Comparison of ENCODE assay signal across 1 cellular context in the genomic region with DNA sequence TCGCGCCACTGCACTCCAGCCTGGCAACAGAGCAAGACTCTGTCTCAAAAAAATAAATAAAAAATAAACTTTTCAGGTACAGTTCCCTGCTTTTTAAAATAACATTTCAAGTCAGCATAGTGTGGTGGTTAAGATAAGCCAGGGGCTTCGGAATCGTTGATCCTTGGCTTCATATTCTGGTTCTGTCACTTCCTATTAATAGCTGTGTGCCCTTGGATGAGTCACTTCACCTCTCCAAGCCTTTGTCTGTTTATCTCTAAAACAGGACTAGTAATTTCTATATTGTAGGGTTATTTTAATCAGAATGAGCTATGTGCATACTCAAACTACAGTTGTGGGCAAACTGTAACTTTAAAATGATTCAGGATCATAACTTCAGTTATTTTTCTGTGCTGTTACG.
TF ChIP-seq lines count a peak whose summit lies in the region.

No MANE protein-coding gene starts in this region.

TF ChIP-seq in K562, 482 proteins besides CTCF, POLR2A, EP300 and RAD21 (continued from another document):
- TF ChIP-seq, protein P1, sequence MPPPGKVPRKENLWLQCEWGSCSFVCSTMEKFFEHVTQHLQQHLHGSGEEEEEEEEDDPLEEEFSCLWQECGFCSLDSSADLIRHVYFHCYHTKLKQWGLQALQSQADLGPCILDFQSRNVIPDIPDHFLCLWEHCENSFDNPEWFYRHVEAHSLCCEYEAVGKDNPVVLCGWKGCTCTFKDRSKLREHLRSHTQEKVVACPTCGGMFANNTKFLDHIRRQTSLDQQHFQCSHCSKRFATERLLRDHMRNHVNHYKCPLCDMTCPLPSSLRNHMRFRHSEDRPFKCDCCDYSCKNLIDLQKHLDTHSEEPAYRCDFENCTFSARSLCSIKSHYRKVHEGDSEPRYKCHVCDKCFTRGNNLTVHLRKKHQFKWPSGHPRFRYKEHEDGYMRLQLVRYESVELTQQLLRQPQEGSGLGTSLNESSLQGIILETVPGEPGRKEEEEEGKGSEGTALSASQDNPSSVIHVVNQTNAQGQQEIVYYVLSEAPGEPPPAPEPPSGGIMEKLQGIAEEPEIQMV (tag; conservative IDR thresholded peaks at IDR 0.05; ENCODE audit: low read depth): no peak
- TF ChIP-seq TAF7 (tag; IDR thresholded peaks at IDR 0.05) (no peak), ZNF282 (CRISPR knock-in tag; IDR thresholded peaks at IDR 0.05) (no peak), ZFP1 (CRISPR knock-in tag; IDR thresholded peaks at IDR 0.05) (no peak), MYNN (IDR thresholded peaks at IDR 0.05) (no peak), MYNN (CRISPR knock-in tag; IDR thresholded peaks at IDR 0.05) (no peak), RBM15 (IDR thresholded peaks at IDR 0.05; ENCODE audit: insufficient read depth, low read length) (no peak), FOXA3 (CRISPR knock-in tag; conservative IDR thresholded peaks at IDR 0.05 in 1 of 2, IDR thresholded peaks at IDR 0.05 in 1 of 2) (no peak), ZNF76 (CRISPR knock-in tag; IDR thresholded peaks at IDR 0.05; ENCODE audit: borderline replicate concordance) (no peak), ZNF197 (CRISPR knock-in tag; IDR thresholded peaks at IDR 0.05; ENCODE audit: low read depth) (no peak), CTBP1 (IDR thresholded peaks at IDR 0.05; ENCODE audit: borderline replicate concordance) (no peak), NR2F6 (CRISPR knock-in tag; IDR thresholded peaks at IDR 0.05) (no peak), ZNF134 (CRISPR knock-in tag; conservative IDR thresholded peaks at IDR 0.05) (no peak), ETS2 (tag; IDR thresholded peaks at IDR 0.05; ENCODE audit: borderline replicate concordance, poor library complexity, severe bottlenecking) (no peak), RBM25 (IDR thresholded peaks at IDR 0.05; ENCODE audit: low read depth, low read length, severe bottlenecking) (no peak), ZNF644 (tag; IDR thresholded peaks at IDR 0.05; ENCODE audit: low read depth) (no peak), SPI1 (IDR thresholded peaks at IDR 0.05; ENCODE audit: borderline replicate concordance, low read depth, low read length) (peak; percentile 64; the same call in 1 of the 2 replicates), TRIM24 (IDR thresholded peaks at IDR 0.05) (0 out of 4 replicates have a peak, but pooled peaks of 1 of the 2 experiments have one; percentile 8), CBFA2T3 (IDR thresholded peaks at IDR 0.05) (peak; percentile 77), ZFX (CRISPR knock-in tag; IDR thresholded peaks at IDR 0.05) (no peak), BCOR (IDR thresholded peaks at IDR 0.05) (no peak; the same call in 1 of the 2 replicates), KAT8 (IDR thresholded peaks at IDR 0.05; ENCODE audit: low read depth) (no peak), ARID1B (IDR thresholded peaks at IDR 0.05) (peak; percentile 84), ZKSCAN8 (CRISPR knock-in tag; IDR thresholded peaks at IDR 0.05) (no peak), PHB (CRISPR knock-in tag; IDR thresholded peaks at IDR 0.05) (no peak), MEF2A (IDR thresholded peaks at IDR 0.05; ENCODE audit: control insufficient read depth, low read depth, low read length) (peak; percentile 97), MTF1 (CRISPR knock-in tag; IDR thresholded peaks at IDR 0.05; ENCODE audit: borderline replicate concordance) (no peak), POLR2AphosphoS2 (IDR thresholded peaks at IDR 0.05; ENCODE audit: low read length) (no peak), MTA2 (IDR thresholded peaks at IDR 0.05; ENCODE audit: low read depth) (peak; percentile 18; the same call in 1 of the 2 replicates), MTA3 (IDR thresholded peaks at IDR 0.05; ENCODE audit: borderline replicate concordance) (no peak)
- TF ChIP-seq, protein P2, sequence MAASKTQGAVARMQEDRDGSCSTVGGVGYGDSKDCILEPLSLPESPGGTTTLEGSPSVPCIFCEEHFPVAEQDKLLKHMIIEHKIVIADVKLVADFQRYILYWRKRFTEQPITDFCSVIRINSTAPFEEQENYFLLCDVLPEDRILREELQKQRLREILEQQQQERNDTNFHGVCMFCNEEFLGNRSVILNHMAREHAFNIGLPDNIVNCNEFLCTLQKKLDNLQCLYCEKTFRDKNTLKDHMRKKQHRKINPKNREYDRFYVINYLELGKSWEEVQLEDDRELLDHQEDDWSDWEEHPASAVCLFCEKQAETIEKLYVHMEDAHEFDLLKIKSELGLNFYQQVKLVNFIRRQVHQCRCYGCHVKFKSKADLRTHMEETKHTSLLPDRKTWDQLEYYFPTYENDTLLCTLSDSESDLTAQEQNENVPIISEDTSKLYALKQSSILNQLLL (CRISPR knock-in tag; IDR thresholded peaks at IDR 0.05; ENCODE audit: borderline replicate concordance): no peak
- TF ChIP-seq, protein P3, sequence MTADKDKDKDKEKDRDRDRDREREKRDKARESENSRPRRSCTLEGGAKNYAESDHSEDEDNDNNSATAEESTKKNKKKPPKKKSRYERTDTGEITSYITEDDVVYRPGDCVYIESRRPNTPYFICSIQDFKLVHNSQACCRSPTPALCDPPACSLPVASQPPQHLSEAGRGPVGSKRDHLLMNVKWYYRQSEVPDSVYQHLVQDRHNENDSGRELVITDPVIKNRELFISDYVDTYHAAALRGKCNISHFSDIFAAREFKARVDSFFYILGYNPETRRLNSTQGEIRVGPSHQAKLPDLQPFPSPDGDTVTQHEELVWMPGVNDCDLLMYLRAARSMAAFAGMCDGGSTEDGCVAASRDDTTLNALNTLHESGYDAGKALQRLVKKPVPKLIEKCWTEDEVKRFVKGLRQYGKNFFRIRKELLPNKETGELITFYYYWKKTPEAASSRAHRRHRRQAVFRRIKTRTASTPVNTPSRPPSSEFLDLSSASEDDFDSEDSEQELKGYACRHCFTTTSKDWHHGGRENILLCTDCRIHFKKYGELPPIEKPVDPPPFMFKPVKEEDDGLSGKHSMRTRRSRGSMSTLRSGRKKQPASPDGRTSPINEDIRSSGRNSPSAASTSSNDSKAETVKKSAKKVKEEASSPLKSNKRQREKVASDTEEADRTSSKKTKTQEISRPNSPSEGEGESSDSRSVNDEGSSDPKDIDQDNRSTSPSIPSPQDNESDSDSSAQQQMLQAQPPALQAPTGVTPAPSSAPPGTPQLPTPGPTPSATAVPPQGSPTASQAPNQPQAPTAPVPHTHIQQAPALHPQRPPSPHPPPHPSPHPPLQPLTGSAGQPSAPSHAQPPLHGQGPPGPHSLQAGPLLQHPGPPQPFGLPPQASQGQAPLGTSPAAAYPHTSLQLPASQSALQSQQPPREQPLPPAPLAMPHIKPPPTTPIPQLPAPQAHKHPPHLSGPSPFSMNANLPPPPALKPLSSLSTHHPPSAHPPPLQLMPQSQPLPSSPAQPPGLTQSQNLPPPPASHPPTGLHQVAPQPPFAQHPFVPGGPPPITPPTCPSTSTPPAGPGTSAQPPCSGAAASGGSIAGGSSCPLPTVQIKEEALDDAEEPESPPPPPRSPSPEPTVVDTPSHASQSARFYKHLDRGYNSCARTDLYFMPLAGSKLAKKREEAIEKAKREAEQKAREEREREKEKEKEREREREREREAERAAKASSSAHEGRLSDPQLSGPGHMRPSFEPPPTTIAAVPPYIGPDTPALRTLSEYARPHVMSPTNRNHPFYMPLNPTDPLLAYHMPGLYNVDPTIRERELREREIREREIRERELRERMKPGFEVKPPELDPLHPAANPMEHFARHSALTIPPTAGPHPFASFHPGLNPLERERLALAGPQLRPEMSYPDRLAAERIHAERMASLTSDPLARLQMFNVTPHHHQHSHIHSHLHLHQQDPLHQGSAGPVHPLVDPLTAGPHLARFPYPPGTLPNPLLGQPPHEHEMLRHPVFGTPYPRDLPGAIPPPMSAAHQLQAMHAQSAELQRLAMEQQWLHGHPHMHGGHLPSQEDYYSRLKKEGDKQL (CRISPR knock-in tag; IDR thresholded peaks at IDR 0.05; ENCODE audit: borderline replicate concordance): no peak
TF ChIP-seq in K562: peak in this region for 25.
